9 cellular contexts compared by ENCODE assay signal in the genomic region with DNA sequence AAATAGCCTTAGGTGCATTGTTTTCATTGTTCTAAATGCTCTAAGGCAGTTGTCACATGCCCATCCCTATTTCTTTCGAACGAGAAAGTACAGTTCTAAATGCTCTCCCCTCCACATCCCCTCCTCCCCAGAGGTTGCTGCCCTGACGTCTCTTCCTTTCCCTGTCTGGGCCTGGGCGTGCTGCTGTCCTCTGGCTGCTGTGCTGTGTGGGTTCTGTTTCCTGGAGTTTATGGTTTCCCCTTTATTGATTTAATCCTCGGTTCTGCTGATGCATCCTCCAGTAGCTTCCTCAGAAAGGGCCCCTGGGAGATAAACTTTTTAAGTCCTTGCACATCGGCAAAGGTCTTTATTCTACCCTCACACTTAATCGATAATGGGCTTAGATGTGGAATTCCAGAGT. TPM values are rescaled to one million over a fixed set of nuclear protein-coding genes. Genes with fewer than 3 reads are reported as not detected.
DNase-seq lines count a peak whose midpoint lies in the region; ATAC-seq and TF ChIP-seq lines count a peak whose summit lies in the region.
"Had no signal": no experiment of that assay in that cellular context is flagged by ENCODE, and none has a peak within 500 bp of the region (broad histone marks: within the 10 kb centered on the region; RNA-seq: fewer than 3 reads in every experiment).

No MANE protein-coding gene starts in this region.

- H3K4me3 ChIP-seq in adrenal gland = no peak overlapping the region
- H3K4me3 ChIP-seq in left lung = no peak overlapping the region
- no peak overlapping the region for H3K4me3 ChIP-seq in upper lobe of left lung

- H3K27me3 ChIP-seq in adrenal gland (no peaks in the 10 kb centered on the region), left lung (no peaks in the 10 kb centered on the region), upper lobe of left lung (no peaks in the 10 kb centered on the region)

- peak overlapping the region in 1 of 2 donors; percentile 43 for H3K4me3 Mint-ChIP-seq in activated T-cell treated with anti-CD3 and anti-CD28 coated beads, Interleukin-2, amount 50 U/mL, for 72 hours
- H3K4me3 Mint-ChIP-seq in activated T-cell treated with anti-CD3 and anti-CD28 coated beads, Interleukin-2, amount 50 U/mL, for 4 hours = no peak overlapping the region

- peak overlapping the region; percentile 29 for H3K27ac Mint-ChIP-seq in activated T-cell treated with anti-CD3 and anti-CD28 coated beads, Interleukin-2, amount 50 U/mL, for 72 hours

- ATAC-seq in activated T-cell treated with anti-CD3 and anti-CD28 coated beads, Interleukin-2, amount 50 U/mL, for 72 hours (replicated peaks in 1 of 2) = no peak
- ATAC-seq in activated T-cell treated with anti-CD3 and anti-CD28 coated beads, Interleukin-2, amount 50 U/mL, for 4 hours = no peak
- ATAC-seq in left lung = peak; percentile 25
- ATAC-seq in upper lobe of left lung (ENCODE audit: low FRiP score in 2 of 2) = peak in 1 of 2 donors; percentile 70
- no peak for ATAC-seq in HG03469 (IDR thresholded peaks at IDR 0.05; ENCODE audit: unreplicated experiment)
- no peak for ATAC-seq in GM19328 (IDR thresholded peaks at IDR 0.05; ENCODE audit: unreplicated experiment)

- 44 to 60% (median 50%) methylated on average over 7 of the region's 7 CpGs for WGBS in adrenal gland, 4 donors
- 27 to 38% methylated on average over 7 of the region's 7 CpGs for WGBS in upper lobe of left lung, 2 donors

- H3K36me3 ChIP-seq in adrenal gland (replicated peaks in 1 of 2) (no peaks in the 10 kb centered on the region), left lung (no peaks in the 10 kb centered on the region), upper lobe of left lung (no peaks in the 10 kb centered on the region)

- TF ChIP-seq POLR2A in adrenal gland (IDR thresholded peaks at IDR 0.05) (no peak), upper lobe of left lung (IDR thresholded peaks at IDR 0.05) (no peak)

- no peak for DNase-seq in activated T-cell treated with anti-CD3 and anti-CD28 coated beads, Interleukin-2, amount 50 U/mL, for 72 hours
- DNase-seq in activated T-cell treated with anti-CD3 and anti-CD28 coated beads, Interleukin-2, amount 50 U/mL, for 4 hours = no peak
- DNase-seq in adrenal gland (peak in 4 of 7 donors; percentile 45 to 70 (median 48)), left lung (no peak), upper lobe of left lung (peak in 1 of 2 donors; percentile 54), cerebellum (ENCODE audit: low spot score) (no peak)
- DNase-seq: stimulated activated CD4-positive, alpha-beta T cell treated with anti-CD3 and anti-CD28 coated beads, Interleukin-2, amount 100 ng/mL, for 48 hours had no signal

- H3K27ac ChIP-seq in adrenal gland (peak overlapping the region in 1 of 5 donors; percentile 20), left lung (peak overlapping the region; percentile 39 to 73), upper lobe of left lung (peak overlapping the region in 3 of 4 donors; percentile 56 to 86 (median 81))

- peaks cover 28% of the 10 kb centered on the region for H3K4me1 Mint-ChIP-seq in activated T-cell treated with anti-CD3 and anti-CD28 coated beads, Interleukin-2, amount 50 U/mL, for 72 hours (ENCODE audit: low read depth)
- H3K4me1 Mint-ChIP-seq in activated T-cell treated with anti-CD3 and anti-CD28 coated beads, Interleukin-2, amount 50 U/mL, for 4 hours (ENCODE audit: low read depth) = peaks cover 11% of the 10 kb centered on the region

- TF ChIP-seq EP300 in upper lobe of left lung (IDR thresholded peaks at IDR 0.05) = no peak

- H3K9me3 Mint-ChIP-seq in activated T-cell treated with anti-CD3 and anti-CD28 coated beads, Interleukin-2, amount 50 U/mL, for 72 hours = no peaks in the 10 kb centered on the region
- H3K9me3 Mint-ChIP-seq in activated T-cell treated with anti-CD3 and anti-CD28 coated beads, Interleukin-2, amount 50 U/mL, for 4 hours = no peaks in the 10 kb centered on the region

- intact Hi-C loops in adrenal gland (cut with DNase I) (no loop called here), left lung (cut with DNase I) (no loop called here)

- H3K4me1 ChIP-seq in adrenal gland (replicated peaks in 1 of 2) = peaks cover 0 to 15% of the 10 kb centered on the region in 2 donors
- H3K4me1 ChIP-seq in left lung = peaks cover 16 to 73% of the 10 kb centered on the region in 2 donors
- peaks cover 37 to 72% (median 58%) of the 10 kb centered on the region in 4 donors for H3K4me1 ChIP-seq in upper lobe of left lung

- H3K9me3 ChIP-seq in adrenal gland (replicated peaks in 1 of 3) (no peaks in the 10 kb centered on the region), left lung (no peaks in the 10 kb centered on the region), upper lobe of left lung (no peaks in the 10 kb centered on the region)

- TF ChIP-seq CTCF in adrenal gland (IDR thresholded peaks at IDR 0.05) = no peak
- no peak for TF ChIP-seq CTCF in left lung (IDR thresholded peaks at IDR 0.05)
- no peak for TF ChIP-seq CTCF in upper lobe of left lung (IDR thresholded peaks at IDR 0.05)

- H3K36me3 Mint-ChIP-seq in activated T-cell treated with anti-CD3 and anti-CD28 coated beads, Interleukin-2, amount 50 U/mL, for 72 hours (ENCODE audit: insufficient read depth in 2 of 2) = no peaks in the 10 kb centered on the region
- H3K36me3 Mint-ChIP-seq in activated T-cell treated with anti-CD3 and anti-CD28 coated beads, Interleukin-2, amount 50 U/mL, for 4 hours (ENCODE audit: insufficient read depth) = peaks cover 1% of the 10 kb centered on the region

- H3K27me3 Mint-ChIP-seq in activated T-cell treated with anti-CD3 and anti-CD28 coated beads, Interleukin-2, amount 50 U/mL, for 72 hours (ENCODE audit: low read depth) = peaks cover 11% of the 10 kb centered on the region
- H3K27me3 Mint-ChIP-seq in activated T-cell treated with anti-CD3 and anti-CD28 coated beads, Interleukin-2, amount 50 U/mL, for 4 hours (ENCODE audit: low read depth) = no peaks in the 10 kb centered on the region

RNA-seq across cellular contexts. Expression of a gene that starts 48.8 kb away (rescaled TPM):
- total RNA-seq in activated T-cell treated with anti-CD3 and anti-CD28 coated beads, Interleukin-2, amount 50 U/mL, for 72 hours = 10 to 100 TPM; 11.5 to 17.1 TPM
- total RNA-seq in activated T-cell treated with anti-CD3 and anti-CD28 coated beads, Interleukin-2, amount 50 U/mL, for 4 hours = 1 to 10 TPM; 3.7 to 4.5 (median 4.1) TPM
- total RNA-seq in adrenal gland = 10 to 100 TPM; 10.8 to 20.5 (median 14.0) TPM
- polyA plus RNA-seq in adrenal gland = 1 to 10 TPM; 5.9 to 9.5 (median 6.5) TPM
- 10 to 100 TPM; 23.4 to 25.3 TPM for total RNA-seq in left lung
- total RNA-seq in upper lobe of left lung = 10 to 100 TPM; 36.7 to 60.7 (median 41.0) TPM
- 41.7 TPM for total RNA-seq in cerebellum

Comparison
In these comparisons a context has a peak if more than half of its experiments do, and no peak if none do; other contexts are left out.
1. DNase-seq: peak in adrenal gland (4 of 7); none in activated T-cell treated with anti-CD3 and anti-CD28 coated beads, Interleukin-2, amount 50 U/mL, for 72 hours (0 of 2), activated T-cell treated with anti-CD3 and anti-CD28 coated beads, Interleukin-2, amount 50 U/mL, for 4 hours (single experiment), left lung (0 of 2) and cerebellum (single experiment).